Comparison of ENCODE assay signal across 15 cellular contexts in genomic region chr17:82932146-82933005, GRCh38.
DNase-seq lines count a peak whose midpoint lies in the region; ATAC-seq and TF ChIP-seq lines count a peak whose summit lies in the region.
"Had no signal": no experiment of that assay in that cellular context is flagged by ENCODE, and none has a peak within 500 bp of the region (broad histone marks: within the 10 kb centered on the region; RNA-seq: fewer than 3 reads in every experiment).

No MANE protein-coding gene starts in this region.

- TF ChIP-seq POLR2A in GM18505 (IDR thresholded peaks at IDR 0.05; ENCODE audit: borderline replicate concordance, extremely low read depth, insufficient read depth, insufficient read length), result no peak

- H3K4me1 ChIP-seq in stomach smooth muscle (ENCODE audit: control insufficient read depth, insufficient read depth, low read length), result peaks cover 10% of the 10 kb centered on the region

- H3K4me3 ChIP-seq in stomach smooth muscle (ENCODE audit: low read length in 2 of 2), result peak overlapping the region in 1 of 2 donors; percentile 40
- H3K4me3 ChIP-seq: neural progenitor cell had no signal

- H3K27ac ChIP-seq in stomach smooth muscle (ENCODE audit: low read length), result peak overlapping the region; percentile 24
- H3K27ac ChIP-seq: neural progenitor cell had no signal

- ATAC-seq in GM18505 (IDR thresholded peaks at IDR 0.05; ENCODE audit: unreplicated experiment) (no peak), GM18520 (IDR thresholded peaks at IDR 0.05; ENCODE audit: unreplicated experiment) (no peak)

- no peaks in the 10 kb centered on the region for H3K9me3 ChIP-seq in stomach smooth muscle (ENCODE audit: control insufficient read depth in 2 of 2, low read length in 2 of 2)

- H3K27me3 ChIP-seq in stomach smooth muscle (ENCODE audit: control insufficient read depth in 1 of 2, insufficient read depth in 2 of 2, low read length in 2 of 2), result no peaks in the 10 kb centered on the region
- H3K27me3 ChIP-seq: neural progenitor cell had no signal

- peak overlapping the region in 1 of 2 donors; percentile 17 for H3K9ac ChIP-seq in stomach smooth muscle (ENCODE audit: low read length in 2 of 2)
- H3K9ac ChIP-seq: neural progenitor cell had no signal

- H3K36me3 ChIP-seq in stomach smooth muscle (ENCODE audit: control insufficient read depth in 2 of 2, insufficient read depth in 2 of 2, low read length in 2 of 2), result peaks cover 26 to 29% of the 10 kb centered on the region in 2 donors
- H3K36me3 ChIP-seq: neural progenitor cell had no signal

- DNase-seq in activated effector memory CD4-positive, alpha-beta T cell treated with anti-CD3 and anti-CD28 coated beads, Interleukin-2, amount 50 U/mL, for 16 hours, result peak; percentile 25
- DNase-seq in activated effector memory CD4-positive, alpha-beta T cell treated with Interleukin-2 at 50 U/mL for 16 hours, result no peak
- DNase-seq in amniotic stem cell (lab: John Stamatoyannopoulos, UW) (peak; percentile 19), glomerular endothelial cell (ENCODE audit: extremely low read depth, low read depth, low spot score) (peak; percentile 7), Kasumi-1 (lab: John Stamatoyannopoulos, UW) (no peak)
- DNase-seq: activated CD4-positive, alpha-beta T cell treated with anti-CD3 and anti-CD28 coated beads for 4 hours; DMS79 treated with DMSO at 0.1 percent for 48 hours; islet precursor cell; NCI-H1105; NCI-H524; stimulated activated CD4-positive, alpha-beta T cell treated with anti-CD3 and anti-CD28 coated beads, Interleukin-2, amount 100 ng/mL, for 48 hours had no signal

Comparison
In these comparisons a context has a peak if more than half of its experiments do, and no peak if none do; other contexts are left out.
1. DNase-seq: peak in activated effector memory CD4-positive, alpha-beta T cell treated with anti-CD3 and anti-CD28 coated beads, Interleukin-2, amount 50 U/mL, for 16 hours (single experiment), amniotic stem cell (single experiment) and glomerular endothelial cell (single experiment); none in activated effector memory CD4-positive, alpha-beta T cell treated with Interleukin-2 at 50 U/mL for 16 hours (single experiment) and Kasumi-1 (0 of 2).